ENCODE assay signal across 20 cellular contexts in genomic region chr1:3167255-3167654, GRCh38.
"Had no signal": no experiment of that assay in that cellular context is flagged by ENCODE, and none has a peak within 500 bp of the region (broad histone marks: within the 10 kb centered on the region; RNA-seq: fewer than 3 reads in every experiment).

No MANE protein-coding gene starts in this region.

- ATAC-seq: K562 had no signal

- H3K4me3 ChIP-seq: K562 had no signal

- H3K4me2 ChIP-seq: KMS-11, SK-N-SH had no signal

- H3K36me3 Mint-ChIP-seq: IgD-negative memory B cell had no signal

- H3K4me3 Mint-ChIP-seq: IgD-negative memory B cell had no signal

- DNase-seq: MV-4-11, NCI-H1048, NCI-H1105, NCI-H1417, NCI-H1436 treated with DMSO at 0.1 percent for 48 hours, NCI-H1694 treated with DMSO at 0.1 percent for 48 hours, NCI-H1930, NCI-H2081, NCI-H2107, NCI-H2227 treated with DMSO at 0.1 percent for 48 hours, NCI-H524 treated with DMSO at 0.1 percent for 48 hours, NCI-H69, NCI-H774, RPMI8226, SHP77, SK-N-SH had no signal

- H3K27ac ChIP-seq: HL-60, KMS-11 had no signal

- H3K27ac Mint-ChIP-seq: IgD-negative memory B cell had no signal

- H3K9ac ChIP-seq: KMS-11, SK-N-SH had no signal

- H3K9me3 ChIP-seq: SK-N-SH had no signal

- H3K9me3 Mint-ChIP-seq: IgD-negative memory B cell had no signal
